Comparison of ENCODE assay signal across 12 cellular contexts in genomic region chr10:124999433-125000365, GRCh38. TPM values are rescaled to one million over a fixed set of nuclear protein-coding genes. Genes with fewer than 3 reads are reported as not detected.
DNase-seq lines count a peak whose midpoint lies in the region; ATAC-seq and TF ChIP-seq lines count a peak whose summit lies in the region.
"Had no signal": no experiment of that assay in that cellular context is flagged by ENCODE, and none has a peak within 500 bp of the region (broad histone marks: within the 10 kb centered on the region; RNA-seq: fewer than 3 reads in every experiment).

No MANE protein-coding gene starts in this region.

- H3K9me3 Mint-ChIP-seq in activated T-cell treated with anti-CD3 and anti-CD28 coated beads, Interleukin-2, amount 50 U/mL, for 24 hours: no peaks in the 10 kb centered on the region
- H3K9me3 Mint-ChIP-seq in activated T-cell treated with anti-CD3 and anti-CD28 coated beads, Interleukin-2, amount 50 U/mL, for 72 hours: no peaks in the 10 kb centered on the region

- peaks cover 55% of the 10 kb centered on the region for H3K36me3 ChIP-seq in muscle layer of colon (ENCODE audit: insufficient read depth, low read length)
- H3K36me3 ChIP-seq in OCI-LY7 (ENCODE audit: insufficient read depth, low read length): no peaks in the 10 kb centered on the region

- H3K4me2 ChIP-seq in OCI-LY7 (ENCODE audit: low read length): no peak overlapping the region

- no peak overlapping the region for H3K4me3 Mint-ChIP-seq in activated T-cell treated with anti-CD3 and anti-CD28 coated beads, Interleukin-2, amount 50 U/mL, for 24 hours
- no peak overlapping the region for H3K4me3 Mint-ChIP-seq in activated T-cell treated with anti-CD3 and anti-CD28 coated beads, Interleukin-2, amount 50 U/mL, for 72 hours
- H3K4me3 Mint-ChIP-seq: B cell had no signal

- TF ChIP-seq CTCF in fibroblast of mammary gland (conservative IDR thresholded peaks at IDR 0.05; ENCODE audit: control insufficient read depth, insufficient read depth, low read depth, low read length): no peak
- TF ChIP-seq CTCF in OCI-LY7 (conservative IDR thresholded peaks at IDR 0.05; ENCODE audit: low read length): no peak

- H3K4me3 ChIP-seq in fibroblast of mammary gland (ENCODE audit: control insufficient read depth, low read depth, low read length): no peak overlapping the region
- H3K4me3 ChIP-seq in muscle layer of colon (ENCODE audit: low read depth in 1 of 2, low read length in 2 of 2): no peak overlapping the region
- H3K4me3 ChIP-seq in OCI-LY7 (ENCODE audit: low read depth, low read length, poor library complexity, severe bottlenecking): no peak overlapping the region

- H4K20me1 ChIP-seq in OCI-LY7 (ENCODE audit: insufficient read depth, low read length): no peaks in the 10 kb centered on the region

- no peaks in the 10 kb centered on the region for H3K36me3 Mint-ChIP-seq in activated T-cell treated with anti-CD3 and anti-CD28 coated beads, Interleukin-2, amount 50 U/mL, for 24 hours (ENCODE audit: low read depth)
- no peaks in the 10 kb centered on the region for H3K36me3 Mint-ChIP-seq in activated T-cell treated with anti-CD3 and anti-CD28 coated beads, Interleukin-2, amount 50 U/mL, for 72 hours (ENCODE audit: insufficient read depth in 2 of 2)

- no peaks in the 10 kb centered on the region for H3K27me3 ChIP-seq in muscle layer of colon (ENCODE audit: control insufficient read depth in 1 of 2, insufficient read depth in 2 of 2, low read length in 2 of 2)

- peaks cover 17% of the 10 kb centered on the region for H3K4me1 ChIP-seq in muscle layer of colon (ENCODE audit: insufficient read depth, low read length)
- no peaks in the 10 kb centered on the region for H3K4me1 ChIP-seq in OCI-LY7 (ENCODE audit: insufficient read depth, low read length, poor library complexity, severe bottlenecking)

- H3K9me2 ChIP-seq in OCI-LY7 (ENCODE audit: insufficient read depth, low read length): no peaks in the 10 kb centered on the region

- ATAC-seq in activated T-cell treated with anti-CD3 and anti-CD28 coated beads, Interleukin-2, amount 50 U/mL, for 72 hours (replicated peaks in 1 of 2): no peak

- peak; percentile 20 for DNase-seq in activated T-cell treated with anti-CD3 and anti-CD28 coated beads, Interleukin-2, amount 50 U/mL, for 24 hours
- no peak for DNase-seq in activated T-cell treated with anti-CD3 and anti-CD28 coated beads, Interleukin-2, amount 50 U/mL, for 72 hours
- DNase-seq in fibroblast of mammary gland (ENCODE audit: low read depth) (peak; percentile 61), ureter (ENCODE audit: low spot score) (peak; percentile 74), DMS79 treated with DMSO at 0.1 percent for 48 hours (lab: John Stamatoyannopoulos, UW) (no peak), OCI-LY7 (ENCODE audit: low spot score) (no peak), NCI-H146 treated with DMSO at 0.1 percent for 48 hours (lab: John Stamatoyannopoulos, UW; ENCODE audit: unreplicated experiment) (no peak)
- DNase-seq: Karpas-422, SIG-M5, small intestine had no signal

- H3K9me3 ChIP-seq in muscle layer of colon (ENCODE audit: low read length) (no peaks in the 10 kb centered on the region), OCI-LY7 (ENCODE audit: low read length) (no peaks in the 10 kb centered on the region)

- H2AFZ ChIP-seq in OCI-LY7 (ENCODE audit: low read length): no peak overlapping the region

- CTCF ChIA-PET in OCI-LY7 (lab: Charles Lee; ENCODE audit: unreplicated experiment): interaction anchor here (0.6 to 1.1 kb wide), 2 partner anchors 48 to 131 kb away, joined by 3 read pairs; no protein-coding TSS in a partner anchor

- H3K27ac Mint-ChIP-seq in activated T-cell treated with anti-CD3 and anti-CD28 coated beads, Interleukin-2, amount 50 U/mL, for 24 hours: no peak overlapping the region
- H3K27ac Mint-ChIP-seq in activated T-cell treated with anti-CD3 and anti-CD28 coated beads, Interleukin-2, amount 50 U/mL, for 72 hours: no peak overlapping the region
- H3K27ac Mint-ChIP-seq: B cell had no signal

- no TSS peak for BruUV-seq in OCI-LY7 (replicated peaks; lab: Mats Ljungman, UMichigan)

- H3K79me2 ChIP-seq in OCI-LY7 (ENCODE audit: insufficient read depth, low read depth, low read length): no peaks in the 10 kb centered on the region

- intact Hi-C loops in OCI-LY7 (cut with micrococcal nuclease; ENCODE audit: unreplicated experiment): no loop called here

- H3K27ac ChIP-seq in muscle layer of colon (ENCODE audit: low read depth, low read length): peak overlapping the region; percentile 72
- H3K27ac ChIP-seq in OCI-LY7 (ENCODE audit: low read depth, low read length, poor library complexity, severe bottlenecking): no peak overlapping the region

- peaks cover 3% of the 10 kb centered on the region for H3K27me3 Mint-ChIP-seq in activated T-cell treated with anti-CD3 and anti-CD28 coated beads, Interleukin-2, amount 50 U/mL, for 24 hours
- no peaks in the 10 kb centered on the region for H3K27me3 Mint-ChIP-seq in activated T-cell treated with anti-CD3 and anti-CD28 coated beads, Interleukin-2, amount 50 U/mL, for 72 hours (ENCODE audit: low read depth)
- H3K27me3 Mint-ChIP-seq: B cell had no signal

- POLR2A ChIA-PET in OCI-LY7 (lab: Charles Lee): interaction anchor here (1.0 kb wide), 1 partner anchor 12 kb away, joined by 3 read pairs; no protein-coding TSS in a partner anchor

- H3K9ac ChIP-seq in muscle layer of colon (ENCODE audit: low read length): no peak overlapping the region

- no peaks in the 10 kb centered on the region for H3K4me1 Mint-ChIP-seq in activated T-cell treated with anti-CD3 and anti-CD28 coated beads, Interleukin-2, amount 50 U/mL, for 24 hours (ENCODE audit: low read depth)
- no peaks in the 10 kb centered on the region for H3K4me1 Mint-ChIP-seq in activated T-cell treated with anti-CD3 and anti-CD28 coated beads, Interleukin-2, amount 50 U/mL, for 72 hours (ENCODE audit: low read depth)
- H3K4me1 Mint-ChIP-seq: B cell had no signal

RNA-seq across cellular contexts. Expression of gene ZRANB1, which starts 57.8 kb away (rescaled TPM):
- total RNA-seq in activated T-cell treated with anti-CD3 and anti-CD28 coated beads, Interleukin-2, amount 50 U/mL, for 72 hours: 10 to 100 TPM; 15.0 to 16.0 TPM
- 26.3 TPM for total RNA-seq in ureter
- total RNA-seq in OCI-LY7 (2014; rRNA removed; shearing (Covaris generic)): 14.5 and 16.7 TPM in 2 replicates
- total RNA-seq in OCI-LY7 (2022): 17.0 and 18.3 TPM in 2 replicates

Comparison
In these comparisons a context has a peak if more than half of its experiments do, and no peak if none do; other contexts are left out.
1. DNase-seq: peak in activated T-cell treated with anti-CD3 and anti-CD28 coated beads, Interleukin-2, amount 50 U/mL, for 24 hours (single experiment), fibroblast of mammary gland (single experiment) and ureter (single experiment); none in activated T-cell treated with anti-CD3 and anti-CD28 coated beads, Interleukin-2, amount 50 U/mL, for 72 hours (0 of 2), DMS79 treated with DMSO at 0.1 percent for 48 hours (single experiment), OCI-LY7 (single experiment) and NCI-H146 treated with DMSO at 0.1 percent for 48 hours (single experiment).